In the genomic region with DNA sequence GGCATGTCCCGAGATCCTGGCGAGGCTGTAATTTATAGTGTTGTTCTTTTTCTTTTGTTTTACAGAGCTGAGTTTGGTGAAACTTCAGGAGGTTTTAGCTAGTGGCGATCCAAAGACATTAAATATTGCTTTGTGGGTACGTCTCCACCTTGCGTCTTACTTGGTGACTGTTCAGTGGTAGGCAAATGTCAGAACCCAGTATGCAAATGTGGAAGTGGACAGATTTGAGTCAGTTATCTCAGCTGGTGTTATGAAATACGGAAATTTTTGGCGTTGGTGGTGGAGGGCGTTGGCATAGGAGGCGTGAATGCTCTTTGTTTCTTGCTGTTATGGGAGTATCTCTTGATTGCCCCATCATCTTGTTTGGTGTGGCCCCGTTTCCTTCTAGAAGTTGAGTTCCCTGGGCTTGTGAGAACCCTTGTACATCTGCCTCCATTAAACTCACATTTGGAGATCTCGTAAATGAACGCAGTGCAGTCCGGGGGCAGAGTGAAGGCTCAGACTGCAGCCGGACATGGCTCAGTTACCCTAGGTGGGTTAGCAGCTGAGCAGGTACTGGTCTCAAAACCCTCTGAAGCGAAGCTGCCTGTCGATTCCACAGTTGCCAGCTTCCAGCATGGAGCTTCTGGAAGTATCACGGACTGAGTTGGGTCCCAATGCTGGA, we compare ENCODE assay signal across 8 cellular contexts. TPM values are rescaled to one million over a fixed set of nuclear protein-coding genes. Genes with fewer than 3 reads are reported as not detected.
DNase-seq lines count a peak whose midpoint lies in the region; ATAC-seq and TF ChIP-seq lines count a peak whose summit lies in the region.

No MANE protein-coding gene starts in this region.

- H3K4me3 Mint-ChIP-seq in CD8-positive, alpha-beta T cell = peak overlapping the region; percentile 22
- peak overlapping the region; percentile 11 to 53 for H3K4me3 Mint-ChIP-seq in stimulated activated naive CD8-positive, alpha-beta T cell treated with anti-CD3 and anti-CD28 coated beads, Interleukin-15, amount 100 ng/mL, for 72 hours

- CTCF ChIA-PET in CD8-positive, alpha-beta T cell (lab: Charles Lee) = interaction anchor here (0.9 to 2.3 kb wide), 3 partner anchors 19 to 86 kb away, joined by 3 to 10 read pairs (median 5); no protein-coding TSS in a partner anchor
- CTCF ChIA-PET in PC-9 (lab: Charles Lee) = no interaction called here

- H3K27ac Mint-ChIP-seq in CD8-positive, alpha-beta T cell = peak overlapping the region; percentile 80
- peak overlapping the region in 1 of 2 donors; percentile 83 for H3K27ac Mint-ChIP-seq in stimulated activated naive CD8-positive, alpha-beta T cell treated with anti-CD3 and anti-CD28 coated beads, Interleukin-15, amount 100 ng/mL, for 72 hours

- H3K27me3 Mint-ChIP-seq in CD8-positive, alpha-beta T cell (ENCODE audit: low read depth) = no peaks in the 10 kb centered on the region
- H3K27me3 Mint-ChIP-seq in stimulated activated naive CD8-positive, alpha-beta T cell treated with anti-CD3 and anti-CD28 coated beads, Interleukin-15, amount 100 ng/mL, for 72 hours = no peaks in the 10 kb centered on the region

- H3K36me3 Mint-ChIP-seq in CD8-positive, alpha-beta T cell = peaks cover 4% of the 10 kb centered on the region

- no peak for TF ChIP-seq CTCF in CD8-positive, alpha-beta T cell (IDR thresholded peaks at IDR 0.05)
- no peak for TF ChIP-seq CTCF in PC-9 (conservative IDR thresholded peaks at IDR 0.05)

- no peaks in the 10 kb centered on the region for H3K9me2 ChIP-seq in PC-9 (ENCODE audit: insufficient read depth)

- no TSS peak for BruUV-seq in PC-9 (replicated peaks; lab: Mats Ljungman, UMichigan)

- H2AFZ ChIP-seq in PC-9 = no peak overlapping the region

- no peak overlapping the region for H3K4me2 ChIP-seq in PC-9

- H3K4me3 ChIP-seq in CD8-positive, alpha-beta T cell (ENCODE audit: low read depth, low read length) = no peak overlapping the region
- no peak overlapping the region for H3K4me3 ChIP-seq in PC-9

- H3F3A ChIP-seq in PC-9 (ENCODE audit: insufficient read depth, low read depth) = peaks cover 19% of the 10 kb centered on the region; the same call in 1 of the 2 replicates

- H3K4me1 ChIP-seq in CD8-positive, alpha-beta T cell (ENCODE audit: insufficient read depth, low read length) = peaks cover 50% of the 10 kb centered on the region
- H3K4me1 ChIP-seq in PC-9 (replicated peaks; ENCODE audit: insufficient read depth) = peaks cover 13% of the 10 kb centered on the region

- peak; percentile 32 for ATAC-seq in CD8-positive, alpha-beta T cell
- ATAC-seq in GM21367 (IDR thresholded peaks at IDR 0.05; ENCODE audit: unreplicated experiment) = peak; percentile 67
- ATAC-seq in stimulated activated naive CD8-positive, alpha-beta T cell treated with anti-CD3 and anti-CD28 coated beads, Interleukin-15, amount 100 ng/mL, for 72 hours = peak; percentile 62

- no peak for DNase-seq in CD8-positive, alpha-beta T cell
- DNase-seq in Kasumi-1 (lab: John Stamatoyannopoulos, UW) (peak; percentile 50), NCI-H1092 (lab: John Stamatoyannopoulos, UW) (no peak), PC-9 (no peak), midbrain (lab: John Stamatoyannopoulos, UW) (no peak)
- peak; percentile 57 for DNase-seq in central memory CD4-positive, alpha-beta T cell
- DNase-seq in stimulated activated naive CD8-positive, alpha-beta T cell treated with anti-CD3 and anti-CD28 coated beads, Interleukin-15, amount 100 ng/mL, for 72 hours = peak in 1 of 2 donors; percentile 58

- POLR2A ChIA-PET in CD8-positive, alpha-beta T cell (lab: Charles Lee) = interaction anchor here (1.0 to 1.4 kb wide), 4 partner anchors 8 to 71 kb away, joined by 3 to 4 read pairs (median 4); no protein-coding TSS in a partner anchor
- POLR2A ChIA-PET in PC-9 (lab: Charles Lee; ENCODE audit: unreplicated experiment) = interaction anchor here (0.5 kb wide), 1 partner anchor 41 kb away, joined by 9 read pairs; no protein-coding TSS in a partner anchor

- peaks cover 33% of the 10 kb centered on the region for H4K20me1 ChIP-seq in PC-9 (ENCODE audit: insufficient read depth)

- H3K27ac ChIP-seq in CD8-positive, alpha-beta T cell (ENCODE audit: low read depth, low read length) = no peak overlapping the region
- no peak overlapping the region for H3K27ac ChIP-seq in PC-9

- peaks cover 62% of the 10 kb centered on the region for H3K4me1 Mint-ChIP-seq in CD8-positive, alpha-beta T cell (ENCODE audit: low read depth)
- H3K4me1 Mint-ChIP-seq in stimulated activated naive CD8-positive, alpha-beta T cell treated with anti-CD3 and anti-CD28 coated beads, Interleukin-15, amount 100 ng/mL, for 72 hours = peaks cover 62% of the 10 kb centered on the region

- H3K9me3 ChIP-seq in CD8-positive, alpha-beta T cell (ENCODE audit: low read length) = no peaks in the 10 kb centered on the region
- H3K9me3 ChIP-seq in PC-9 (ENCODE audit: insufficient read depth, low read depth) = no peaks in the 10 kb centered on the region

- H3K27me3 ChIP-seq in CD8-positive, alpha-beta T cell (ENCODE audit: insufficient read depth, low read length) = no peaks in the 10 kb centered on the region
- no peaks in the 10 kb centered on the region for H3K27me3 ChIP-seq in PC-9 (ENCODE audit: insufficient read depth, low read depth)

- H3K9me3 Mint-ChIP-seq in CD8-positive, alpha-beta T cell = no peaks in the 10 kb centered on the region
- no peaks in the 10 kb centered on the region for H3K9me3 Mint-ChIP-seq in stimulated activated naive CD8-positive, alpha-beta T cell treated with anti-CD3 and anti-CD28 coated beads, Interleukin-15, amount 100 ng/mL, for 72 hours

- intact Hi-C loops in CD8-positive, alpha-beta T cell (cut with DNase I, micrococcal nuclease) = loop anchor here in 1 of 2 experiments (2.0 to 5.0 kb wide), 2 partner anchors 19 to 87 kb away; no protein-coding TSS in a partner anchor
- intact Hi-C loops in PC-9 (cut with micrococcal nuclease; ENCODE audit: unreplicated experiment) = no loop called here

- no peaks in the 10 kb centered on the region for H3K36me3 ChIP-seq in CD8-positive, alpha-beta T cell (ENCODE audit: insufficient read depth, low read length)
- 0 out of 2 replicates have a peak, but pooled peaks cover 14% of the 10 kb centered on the region for H3K36me3 ChIP-seq in PC-9 (ENCODE audit: low read depth)

- peaks cover 90% of the 10 kb centered on the region for H3K79me2 ChIP-seq in PC-9 (ENCODE audit: low read depth)

RNA-seq across cellular contexts. Expression of a gene that starts 39.9 kb away (rescaled TPM):
- 10 to 100 TPM; 26.9 to 31.4 TPM for total RNA-seq in CD8-positive, alpha-beta T cell
- total RNA-seq in PC-9 (2021) = 43.3 and 43.7 TPM in 2 replicates

Comparison
In these comparisons a context has a peak if more than half of its experiments do, and no peak if none do; other contexts are left out.
1. DNase-seq: peak in Kasumi-1 (2 of 2) and central memory CD4-positive, alpha-beta T cell (single experiment); none in CD8-positive, alpha-beta T cell (0 of 7), NCI-H1092 (single experiment), PC-9 (0 of 2) and midbrain (single experiment).
2. Peak in every context shown above with its lines, with median percentiles within 50 percentile points of each other: ATAC-seq.